ENCODE assay signal across 23 cellular contexts in genomic region chr3:25055981-25056380, GRCh38.
"Had no signal": no experiment of that assay in that cellular context is flagged by ENCODE, and none has a peak within 500 bp of the region (broad histone marks: within the 10 kb centered on the region; RNA-seq: fewer than 3 reads in every experiment).

No MANE protein-coding gene starts in this region.

- H3K36me3 Mint-ChIP-seq: naive B cell; natural killer cell treated with Interleukin-12 subunit alpha and Interleukin-12 subunit beta and Interleukin-15 and Interleukin-18, amount 100 ng/mL, for 72 hours; stimulated activated effector memory CD8-positive, alpha-beta T cell treated with anti-CD3 and anti-CD28 coated beads, Interleukin-12 subunit alpha, Interleukin-12 subunit beta, amount 100 ng/mL, for 72 hours had no signal

- H3K4me1 Mint-ChIP-seq: naive B cell; stimulated activated effector memory CD8-positive, alpha-beta T cell treated with anti-CD3 and anti-CD28 coated beads, Interleukin-12 subunit alpha, Interleukin-12 subunit beta, amount 100 ng/mL, for 72 hours had no signal

- H3K79me2 ChIP-seq: hepatocyte had no signal

- H3K36me3 ChIP-seq: esophagus squamous epithelium, left lung, lower lobe of right lung, neutrophil, pancreas, stomach, thyroid gland had no signal

- H3K4me2 ChIP-seq: hepatocyte, smooth muscle cell had no signal

- H3K4me1 ChIP-seq: left lung, lower lobe of right lung, pancreas, stomach, thyroid gland had no signal

- H3K27ac Mint-ChIP-seq: effector memory CD8-positive, alpha-beta T cell; natural killer cell treated with Interleukin-12 subunit alpha and Interleukin-12 subunit beta and Interleukin-15 and Interleukin-18, amount 100 ng/mL, for 72 hours; stimulated activated effector memory CD8-positive, alpha-beta T cell treated with anti-CD3 and anti-CD28 coated beads, Interleukin-12 subunit alpha, Interleukin-12 subunit beta, amount 100 ng/mL, for 72 hours had no signal

- H3K4me3 ChIP-seq: coronary artery, esophagus squamous epithelium, hepatocyte, left lung, lower lobe of right lung, mucosa of descending colon, pancreas, smooth muscle cell, stomach, thyroid gland had no signal

- H3K27ac ChIP-seq: coronary artery, esophagus squamous epithelium, hepatocyte, left lung, lower lobe of right lung, neutrophil, pancreas, stomach, thyroid gland had no signal

- H3K27me3 ChIP-seq: esophagus squamous epithelium, hepatocyte, left lung, neutrophil, pancreas, stomach, thyroid gland had no signal

- ATAC-seq: effector memory CD8-positive, alpha-beta T cell; left lung; lower lobe of right lung; mucosa of descending colon; natural killer cell treated with Interleukin-12 subunit alpha and Interleukin-12 subunit beta and Interleukin-15 and Interleukin-18, amount 100 ng/mL, for 72 hours; pancreas; sciatic nerve; stimulated activated effector memory CD8-positive, alpha-beta T cell treated with anti-CD3 and anti-CD28 coated beads, Interleukin-12 subunit alpha, Interleukin-12 subunit beta, amount 100 ng/mL, for 72 hours had no signal

- H3K4me3 Mint-ChIP-seq: effector memory CD8-positive, alpha-beta T cell; naive B cell; natural killer cell treated with Interleukin-12 subunit alpha and Interleukin-12 subunit beta and Interleukin-15 and Interleukin-18, amount 100 ng/mL, for 72 hours; stimulated activated effector memory CD8-positive, alpha-beta T cell treated with anti-CD3 and anti-CD28 coated beads, Interleukin-12 subunit alpha, Interleukin-12 subunit beta, amount 100 ng/mL, for 72 hours had no signal

- H3K27me3 Mint-ChIP-seq: effector memory CD8-positive, alpha-beta T cell; naive B cell had no signal

- DNase-seq: dermis blood vessel endothelial cell; effector memory CD8-positive, alpha-beta T cell; erythroblast; esophagus squamous epithelium; kidney; left lung; lower lobe of right lung; mucosa of descending colon; naive B cell; pancreas; stimulated activated CD4-positive, alpha-beta T cell treated with anti-CD3 and anti-CD28 coated beads, Interleukin-2, amount 100 ng/mL, for 24 hours; stimulated activated CD4-positive, alpha-beta T cell treated with anti-CD3 and anti-CD28 coated beads, Interleukin-4, amount 100 ng/mL, for 24 hours; stimulated activated naive CD4-positive, alpha-beta T cell treated with Interleukin-2 at 50 U/mL for 16 hours; stomach; thyroid gland; trophoblast cell had no signal

- H2AFZ ChIP-seq: hepatocyte had no signal

- H3K9me3 ChIP-seq: esophagus squamous epithelium, left lung, lower lobe of right lung, mucosa of descending colon, neutrophil, pancreas, stomach, thyroid gland had no signal
